In genomic region chrX:149283853-149284252, GRCh38 we compare ENCODE assay signal across 19 cellular contexts.
"Had no signal": no experiment of that assay in that cellular context is flagged by ENCODE, and none has a peak within 500 bp of the region (broad histone marks: within the 10 kb centered on the region; RNA-seq: fewer than 3 reads in every experiment).

No MANE protein-coding gene starts in this region.

- FAIRE-seq: frontal cortex, urothelium cell line had no signal

- H3K4me3 Mint-ChIP-seq: naive thymus-derived CD8-positive, alpha-beta T cell; stimulated activated naive B cell treated with anti-CD40 and anti-IgM and Interleukin-4, amounts not matched to agents 10 μg/mL and 1 μg/mL and 100 μg/mL, for 72 hours; type B pancreatic cell had no signal

- H3K36me3 ChIP-seq: heart left ventricle, neutrophil, sigmoid colon, suprapubic skin, thyroid gland had no signal

- H3K9me3 ChIP-seq: heart left ventricle, mucosa of descending colon, neutrophil, sigmoid colon, suprapubic skin, thyroid gland had no signal

- H3K27ac Mint-ChIP-seq: stimulated activated naive B cell treated with anti-CD40 and anti-IgM and Interleukin-4, amounts not matched to agents 10 μg/mL and 1 μg/mL and 100 μg/mL, for 72 hours; type B pancreatic cell had no signal

- DNase-seq: effector CD8-positive, alpha-beta T cell; heart left ventricle; hippocampal formation; kidney glomerular epithelial cell; mucosa of descending colon; naive thymus-derived CD8-positive, alpha-beta T cell; posterior cingulate gyrus; sigmoid colon; stimulated activated CD4-positive, alpha-beta T cell treated with anti-CD3 and anti-CD28 coated beads, Interleukin-2, amount 100 ng/mL, for 24 hours; stimulated activated CD4-positive, alpha-beta T cell treated with anti-CD3 and anti-CD28 coated beads, Interleukin-4, amount 100 ng/mL, for 4 hours; stimulated activated naive B cell treated with anti-CD40 and anti-IgM and Interleukin-4, amounts not matched to agents 10 μg/mL and 1 μg/mL and 100 μg/mL, for 72 hours; thyroid gland had no signal

- H3K27ac ChIP-seq: coronary artery, heart left ventricle, neutrophil, sigmoid colon, skin epidermis, suprapubic skin, thyroid gland had no signal

- H3K4me1 Mint-ChIP-seq: naive thymus-derived CD8-positive, alpha-beta T cell had no signal

- H3K9me3 Mint-ChIP-seq: naive thymus-derived CD8-positive, alpha-beta T cell; stimulated activated naive B cell treated with anti-CD40 and anti-IgM and Interleukin-4, amounts not matched to agents 10 μg/mL and 1 μg/mL and 100 μg/mL, for 72 hours; type B pancreatic cell had no signal

- H3K4me1 ChIP-seq: heart left ventricle, sigmoid colon, suprapubic skin, thyroid gland had no signal

- ATAC-seq: heart left ventricle; mucosa of descending colon; naive thymus-derived CD8-positive, alpha-beta T cell had no signal

- H3K27me3 Mint-ChIP-seq: stimulated activated naive B cell treated with anti-CD40 and anti-IgM and Interleukin-4, amounts not matched to agents 10 μg/mL and 1 μg/mL and 100 μg/mL, for 72 hours; type B pancreatic cell had no signal

- H3K4me3 ChIP-seq: coronary artery, heart left ventricle, mucosa of descending colon, sigmoid colon, skin epidermis, suprapubic skin, thyroid gland had no signal

- H3K36me3 Mint-ChIP-seq: naive thymus-derived CD8-positive, alpha-beta T cell; stimulated activated naive B cell treated with anti-CD40 and anti-IgM and Interleukin-4, amounts not matched to agents 10 μg/mL and 1 μg/mL and 100 μg/mL, for 72 hours; type B pancreatic cell had no signal
